8 cellular contexts compared by ENCODE assay signal in genomic region chr6:71190809-71191208, GRCh38.
A peak's percentile ranks its signal among the peaks of the same experiment; 100 is the strongest.
DNase-seq lines count a peak whose midpoint lies in the region; ATAC-seq and TF ChIP-seq lines count a peak whose summit lies in the region.

No MANE protein-coding gene starts in this region.

- no peaks in the 10 kb centered on the region for H3K9me3 Mint-ChIP-seq in neural crest cell

- H3K9me3 ChIP-seq in mucosa of descending colon = no peaks in the 10 kb centered on the region

- intact Hi-C loops in mucosa of descending colon (cut with DNase I, micrococcal nuclease) = no loop called here

- no peak overlapping the region for H3K4me3 Mint-ChIP-seq in neural crest cell

- no peaks in the 10 kb centered on the region for H3K4me1 Mint-ChIP-seq in neural crest cell

- H3K4me3 ChIP-seq in mucosa of descending colon = no peak overlapping the region

- no peak overlapping the region for H3K27ac Mint-ChIP-seq in neural crest cell (ENCODE audit: unreplicated experiment)

- H3K27me3 Mint-ChIP-seq in neural crest cell (ENCODE audit: low read depth) = no peaks in the 10 kb centered on the region

- DNase-seq in GM03348 (ENCODE audit: low spot score) (peak; percentile 38), NCI-H2227 (lab: John Stamatoyannopoulos, UW; ENCODE audit: unreplicated experiment) (peak; percentile 34), cerebellar cortex (ENCODE audit: low spot score) (peak; percentile 59), neural crest cell (ENCODE audit: low read depth, low spot score) (no peak), mucosa of descending colon (no peak)

- no peaks in the 10 kb centered on the region for H3K36me3 Mint-ChIP-seq in neural crest cell (ENCODE audit: low read depth)

- H3K4me1 ChIP-seq in mucosa of descending colon (ENCODE audit: low read depth) = no peaks in the 10 kb centered on the region

- H3K36me3 ChIP-seq in mucosa of descending colon (ENCODE audit: low read depth) = no peaks in the 10 kb centered on the region

- no peak for ATAC-seq in GM21619 (IDR thresholded peaks at IDR 0.05; ENCODE audit: unreplicated experiment)
- ATAC-seq in HG03025 (IDR thresholded peaks at IDR 0.05; ENCODE audit: low FRiP score, unreplicated experiment) = no peak
- ATAC-seq in HG03095 (IDR thresholded peaks at IDR 0.05; ENCODE audit: unreplicated experiment) = no peak
- ATAC-seq in mucosa of descending colon = no peak

- TF ChIP-seq CTCF in neural crest cell (conservative IDR thresholded peaks at IDR 0.05) = peak; percentile 55
- TF ChIP-seq CTCF in mucosa of descending colon (IDR thresholded peaks at IDR 0.05) = no peak

Comparison
In these comparisons a context has a peak if more than half of its experiments do, and no peak if none do; other contexts are left out.
1. DNase-seq: peak in GM03348 (single experiment), NCI-H2227 (single experiment) and cerebellar cortex (single experiment); none in neural crest cell (single experiment) and mucosa of descending colon (0 of 3).